Comparison of ENCODE assay signal across 16 cellular contexts in genomic region chr9:116855881-116856662, GRCh38.
DNase-seq lines count a peak whose midpoint lies in the region; ATAC-seq, FAIRE-seq and TF ChIP-seq lines count a peak whose summit lies in the region.
"Had no signal": no experiment of that assay in that cellular context is flagged by ENCODE, and none has a peak within 500 bp of the region (broad histone marks: within the 10 kb centered on the region; RNA-seq: fewer than 3 reads in every experiment).

No MANE protein-coding gene starts in this region.

- H3K4me3 ChIP-seq in bronchial epithelial cell (ENCODE audit: low read depth, low read length) (no peak overlapping the region), trophoblast cell (ENCODE audit: low read depth, low read length) (no peak overlapping the region), tibial artery (no peak overlapping the region)
- H3K4me3 ChIP-seq: esophagus muscularis mucosa, HAP-1, pancreas, SJCRH30 had no signal

- peak overlapping the region; percentile 17 for H2AFZ ChIP-seq in trophoblast cell (ENCODE audit: insufficient read depth, low read length, poor library complexity)

- no peak overlapping the region for H3K4me2 ChIP-seq in trophoblast cell (ENCODE audit: low read length)

- no peak overlapping the region for H2BK120ac ChIP-seq in trophoblast cell (ENCODE audit: insufficient read depth, low read length, poor library complexity)

- H4K8ac ChIP-seq in trophoblast cell (ENCODE audit: low read depth, low read length), result peak overlapping the region; percentile 50

- intact Hi-C loops in tibial artery (cut with DNase I; ENCODE audit: low total_unique reads), result no loop called here

- H2BK5ac ChIP-seq in trophoblast cell (ENCODE audit: low read depth, low read length, poor library complexity), result peak overlapping the region; percentile 59

- H4K12ac ChIP-seq in trophoblast cell (ENCODE audit: low read depth, low read length), result no peak overlapping the region

- H3K4me1 ChIP-seq in trophoblast cell (ENCODE audit: control insufficient read depth in 1 of 2, insufficient read depth in 2 of 2, low read length in 2 of 2) (peaks cover 2 to 5% of the 10 kb centered on the region in 2 experiments), tibial artery (no peaks in the 10 kb centered on the region)
- H3K4me1 ChIP-seq: esophagus muscularis mucosa, HAP-1, pancreas had no signal

- H3K14ac ChIP-seq in trophoblast cell (ENCODE audit: low read length), result no peak overlapping the region

- H3K9ac ChIP-seq in trophoblast cell (ENCODE audit: low read length), result no peak overlapping the region

- ATAC-seq in HG02852 (IDR thresholded peaks at IDR 0.05; ENCODE audit: unreplicated experiment) (no peak), HG03108 (IDR thresholded peaks at IDR 0.05; ENCODE audit: unreplicated experiment) (no peak)

- no peak for TF ChIP-seq CTCF in bronchial epithelial cell (IDR thresholded peaks at IDR 0.05; ENCODE audit: insufficient read depth, low read length, severe bottlenecking)
- TF ChIP-seq CTCF in tibial artery (IDR thresholded peaks at IDR 0.05), result no peak

- H3K27me3 ChIP-seq in bronchial epithelial cell (ENCODE audit: control insufficient read depth, insufficient read depth, low read length) (no peaks in the 10 kb centered on the region), trophoblast cell (ENCODE audit: insufficient read depth, low read length) (no peaks in the 10 kb centered on the region), tibial artery (no peaks in the 10 kb centered on the region)
- H3K27me3 ChIP-seq: esophagus muscularis mucosa, pancreas, SJCRH30 had no signal

- peak overlapping the region; percentile 67 for H4K91ac ChIP-seq in trophoblast cell (ENCODE audit: low read depth, low read length)

- H2AK5ac ChIP-seq in trophoblast cell (ENCODE audit: low read length), result no peak overlapping the region

- H3K79me2 ChIP-seq in trophoblast cell (ENCODE audit: control insufficient read depth, insufficient read depth, low read length, poor library complexity), result no peaks in the 10 kb centered on the region

- DNase-seq in DMS79 treated with DMSO at 0.1 percent for 48 hours (lab: John Stamatoyannopoulos, UW), result peak; percentile 94
- DNase-seq in NCI-H1105 (lab: John Stamatoyannopoulos, UW), result peak; percentile 79
- DNase-seq in bronchial epithelial cell (ENCODE audit: low read depth), result peak; percentile 99
- DNase-seq in trophoblast cell, result peak; percentile 81 to 86
- DNase-seq in occipital lobe (lab: John Stamatoyannopoulos, UW), result no peak
- no peak for DNase-seq in tibial artery
- DNase-seq: activated naive CD4-positive, alpha-beta T cell treated with anti-CD3 and anti-CD28 coated beads, Interleukin-2, amount 10 ng/mL, durations not matched to agents 7 days and 5 days; MV-4-11; NCI-H82; pancreas; SJCRH30 had no signal

- no peak overlapping the region for H2BK12ac ChIP-seq in trophoblast cell (ENCODE audit: low read length)

- FAIRE-seq in bronchial epithelial cell (lab: Jason Lieb, UNC), result peak; percentile 93
- FAIRE-seq: HTR-8/SVneo, pancreas had no signal

- peaks cover 2% of the 10 kb centered on the region for H3K79me1 ChIP-seq in trophoblast cell (ENCODE audit: low read length)

- no peak overlapping the region for H3K23ac ChIP-seq in trophoblast cell (ENCODE audit: low read length)

- no peaks in the 10 kb centered on the region for H3K36me3 ChIP-seq in bronchial epithelial cell (ENCODE audit: control insufficient read depth, insufficient read depth, low read length)
- no peaks in the 10 kb centered on the region for H3K36me3 ChIP-seq in trophoblast cell (ENCODE audit: control insufficient read depth in 1 of 2, insufficient read depth in 2 of 2, low read length in 2 of 2)
- H3K36me3 ChIP-seq in tibial artery, result no peaks in the 10 kb centered on the region
- H3K36me3 ChIP-seq: esophagus muscularis mucosa, HAP-1, pancreas, SJCRH30 had no signal

- H3K4ac ChIP-seq in trophoblast cell (ENCODE audit: low read depth, low read length), result no peak overlapping the region

- no peaks in the 10 kb centered on the region for H3K9me3 ChIP-seq in trophoblast cell (ENCODE audit: insufficient read depth, low read depth, low read length)
- H3K9me3 ChIP-seq in tibial artery, result no peaks in the 10 kb centered on the region
- H3K9me3 ChIP-seq: esophagus muscularis mucosa, HAP-1, pancreas, SJCRH30 had no signal

- H3K27ac ChIP-seq in trophoblast cell (ENCODE audit: low read depth, low read length), result peak overlapping the region; percentile 79
- no peak overlapping the region for H3K27ac ChIP-seq in tibial artery
- H3K27ac ChIP-seq: esophagus muscularis mucosa, pancreas, SJCRH30 had no signal

- WGBS in trophoblast cell (ENCODE audit: extremely low coverage, insufficient coverage, insufficient read length), result no CpG with 5 or more reads among the region's 4 CpGs

- no peak overlapping the region for H3K18ac ChIP-seq in trophoblast cell (ENCODE audit: low read length)

Comparison
In these comparisons a context has a peak if more than half of its experiments do, and no peak if none do; other contexts are left out.
1. DNase-seq: peak in DMS79 treated with DMSO at 0.1 percent for 48 hours (single experiment), NCI-H1105 (single experiment), bronchial epithelial cell (single experiment) and trophoblast cell (2 of 2); none in occipital lobe (single experiment) and tibial artery (0 of 2).